ENCODE assay signal across 25 cellular contexts in the genomic region with DNA sequence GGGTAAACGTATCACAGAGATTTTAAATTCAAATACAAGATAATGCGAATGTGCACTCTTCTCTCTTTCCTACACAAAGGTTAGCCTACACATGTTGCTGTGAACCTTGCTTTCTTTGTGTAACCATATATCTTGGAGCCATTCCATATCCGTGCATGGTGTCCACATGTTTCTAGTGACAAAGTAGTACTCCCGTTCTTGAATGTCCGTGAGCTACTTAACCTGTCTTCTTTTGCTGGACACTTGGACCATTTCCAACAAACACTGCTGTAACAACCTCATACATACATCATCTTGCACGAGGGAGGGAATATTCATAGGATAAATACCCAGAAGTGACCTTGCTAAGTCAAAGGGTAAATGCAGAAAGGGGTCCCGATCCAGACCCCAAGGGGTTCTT.
"Had no signal": no experiment of that assay in that cellular context is flagged by ENCODE, and none has a peak within 500 bp of the region (broad histone marks: within the 10 kb centered on the region; RNA-seq: fewer than 3 reads in every experiment).

No MANE protein-coding gene starts in this region.

- DNase-seq: kidney glomerular epithelial cell; left cardiac atrium; left lung; lower lobe of right lung; mesendoderm; naive B cell; natural killer cell; ovary; right lobe of liver; stimulated activated CD4-positive, alpha-beta T cell treated with anti-CD3 and anti-CD28 coated beads, Interleukin-1b, Interleukin-23, amount 100 ng/mL, for 48 hours; stimulated activated CD4-positive, alpha-beta T cell treated with anti-CD3 and anti-CD28 coated beads, Interleukin-2, amount 100 ng/mL, for 48 hours; stimulated activated CD4-positive, alpha-beta T cell treated with anti-CD3 and anti-CD28 coated beads, Interleukin-4, amount 100 ng/mL, for 4 hours; stimulated activated CD8-positive, alpha-beta memory T cell treated with anti-CD3 and anti-CD28 coated beads, Interleukin-4, amount 100 ng/mL, for 48 hours; stimulated activated naive CD4-positive, alpha-beta T cell treated with Interleukin-2 at 50 U/mL for 16 hours; stimulated activated naive CD8-positive, alpha-beta T cell treated with anti-CD3 and anti-CD28 coated beads, Interleukin-15, amount 100 ng/mL, for 72 hours; substantia nigra; uterus had no signal

- H3K36me3 ChIP-seq: left lung, lower lobe of right lung, ovary, right atrium auricular region, right lobe of liver, tibial nerve, uterus had no signal

- H3K9me3 ChIP-seq: lower lobe of right lung, ovary, right atrium auricular region, right lobe of liver, uterus had no signal

- H3K36me3 Mint-ChIP-seq: mesothelial cell of epicardium; naive B cell; natural killer cell; stimulated activated memory B cell treated with anti-CD40 and anti-IgM and Interleukin-4, amounts not matched to agents 10 μg/mL and 1 μg/mL and 100 μg/mL, for 72 hours; type B pancreatic cell had no signal

- H3K4me2 ChIP-seq: smooth muscle cell had no signal

- FAIRE-seq: keratinocyte had no signal

- H3K27me3 Mint-ChIP-seq: naive B cell; progenitor cell of endocrine pancreas; stimulated activated memory B cell treated with anti-CD40 and anti-IgM and Interleukin-4, amounts not matched to agents 10 μg/mL and 1 μg/mL and 100 μg/mL, for 72 hours; stimulated activated naive CD8-positive, alpha-beta T cell treated with anti-CD3 and anti-CD28 coated beads, Interleukin-15, amount 100 ng/mL, for 72 hours; type B pancreatic cell had no signal

- H3K4me1 Mint-ChIP-seq: naive B cell; natural killer cell; stimulated activated memory B cell treated with anti-CD40 and anti-IgM and Interleukin-4, amounts not matched to agents 10 μg/mL and 1 μg/mL and 100 μg/mL, for 72 hours; stimulated activated naive CD8-positive, alpha-beta T cell treated with anti-CD3 and anti-CD28 coated beads, Interleukin-15, amount 100 ng/mL, for 72 hours had no signal

- H3K4me3 Mint-ChIP-seq: mesothelial cell of epicardium; naive B cell; natural killer cell; stimulated activated memory B cell treated with anti-CD40 and anti-IgM and Interleukin-4, amounts not matched to agents 10 μg/mL and 1 μg/mL and 100 μg/mL, for 72 hours; stimulated activated naive CD8-positive, alpha-beta T cell treated with anti-CD3 and anti-CD28 coated beads, Interleukin-15, amount 100 ng/mL, for 72 hours; type B pancreatic cell had no signal

- H3K27ac Mint-ChIP-seq: mesothelial cell of epicardium; natural killer cell; progenitor cell of endocrine pancreas; stimulated activated memory B cell treated with anti-CD40 and anti-IgM and Interleukin-4, amounts not matched to agents 10 μg/mL and 1 μg/mL and 100 μg/mL, for 72 hours; stimulated activated naive CD8-positive, alpha-beta T cell treated with anti-CD3 and anti-CD28 coated beads, Interleukin-15, amount 100 ng/mL, for 72 hours; type B pancreatic cell had no signal

- ATAC-seq: left cardiac atrium; left lung; lower lobe of right lung; natural killer cell; right lobe of liver; stimulated activated memory B cell treated with anti-CD40 and anti-IgM and Interleukin-4, amounts not matched to agents 10 μg/mL and 1 μg/mL and 100 μg/mL, for 72 hours; stimulated activated naive CD8-positive, alpha-beta T cell treated with anti-CD3 and anti-CD28 coated beads, Interleukin-15, amount 100 ng/mL, for 72 hours had no signal

- H3K4me3 ChIP-seq: left lung, lower lobe of right lung, ovary, right atrium auricular region, right lobe of liver, smooth muscle cell, tibial nerve, uterus had no signal

- H3K27ac ChIP-seq: left lung, lower lobe of right lung, ovary, right atrium auricular region, right lobe of liver, tibial nerve, uterus had no signal

- H3K27me3 ChIP-seq: left lung, ovary, right atrium auricular region, right lobe of liver, tibial nerve, uterus had no signal

- H3K4me1 ChIP-seq: left lung, lower lobe of right lung, right atrium auricular region, right lobe of liver, tibial nerve, uterus had no signal
